8 cellular contexts compared by ENCODE assay signal in genomic region chr1:234772345-234773147, GRCh38.
DNase-seq lines count a peak whose midpoint lies in the region; ATAC-seq, FAIRE-seq and TF ChIP-seq lines count a peak whose summit lies in the region.

No MANE protein-coding gene starts in this region.

- peak; percentile 94 for FAIRE-seq in GM12892 (lab: Jason Lieb, UNC)

- DNase-seq in GM12892 (ENCODE audit: insufficient read length) = peak; percentile 69
- DNase-seq in NAMALWA (ENCODE audit: low spot score) = peak; percentile 91
- DNase-seq in activated CD4-positive, alpha-beta T cell treated with anti-CD3 and anti-CD28 coated beads for 24 hours (ENCODE audit: low read depth in 2 of 2) = peak; percentile 71 to 78
- DNase-seq in choroid plexus epithelial cell (ENCODE audit: low read depth) = peak; percentile 99
- DNase-seq in medulla oblongata (ENCODE audit: extremely low spot score) = peak; percentile 59
- peak; percentile 84 to 85 for DNase-seq in stimulated activated CD8-positive, alpha-beta memory T cell treated with anti-CD3 and anti-CD28 coated beads, Interleukin-15, amount 100 ng/mL, for 48 hours (ENCODE audit: low read depth in 2 of 2)
- DNase-seq in middle frontal gyrus (ENCODE audit: extremely low spot score, low spot score) = no peak

- peak; percentile 86 for ATAC-seq in HG02571 (IDR thresholded peaks at IDR 0.05; ENCODE audit: unreplicated experiment)

- TF ChIP-seq POLR2A in GM12892 (IDR thresholded peaks at IDR 0.05; ENCODE audit: low read depth, low read length) = 0 out of 2 replicates have a peak, but pooled peaks have one; percentile 13

- no peak overlapping the region for H3K4me3 ChIP-seq in choroid plexus epithelial cell (ENCODE audit: low read depth, low read length)

- no peak for TF ChIP-seq CTCF in choroid plexus epithelial cell (conservative IDR thresholded peaks at IDR 0.05; ENCODE audit: low read depth, low read length)
